22 cellular contexts compared by ENCODE assay signal in genomic region chr19:1140673-1141072, GRCh38. TPM values are rescaled to one million over a fixed set of nuclear protein-coding genes. Genes with fewer than 3 reads are reported as not detected.
DNase-seq lines count a peak whose midpoint lies in the region; ATAC-seq, FAIRE-seq and TF ChIP-seq lines count a peak whose summit lies in the region.
"Had no signal": no experiment of that assay in that cellular context is flagged by ENCODE, and none has a peak within 500 bp of the region (broad histone marks: within the 10 kb centered on the region; RNA-seq: fewer than 3 reads in every experiment).

No MANE protein-coding gene starts in this region.

- H3K4me2 ChIP-seq in A549 (no peak overlapping the region), H9 (ENCODE audit: insufficient read depth, insufficient read length, low read length) (no peak overlapping the region)

- ATAC-seq in A549 (peak; percentile 37 to 39; a peak in 4 of 6 replicates), left lung (peak; percentile 8), omental fat pad (ENCODE audit: low FRiP score) (peak; percentile 2)
- ATAC-seq: HCT116 had no signal

- H3K9ac ChIP-seq in H9 (ENCODE audit: extremely low read depth, insufficient read length, low read length): no peak overlapping the region
- H3K9ac ChIP-seq: GM23248 had no signal

- H3K9me3 ChIP-seq in A549: no peaks in the 10 kb centered on the region
- H3K9me3 ChIP-seq in H9 (ENCODE audit: control insufficient read depth, low read depth, low read length): no peaks in the 10 kb centered on the region
- H3K9me3 ChIP-seq in left lung: no peaks in the 10 kb centered on the region
- no peaks in the 10 kb centered on the region for H3K9me3 ChIP-seq in tibial artery
- H3K9me3 ChIP-seq: Caco-2 had no signal

- H3K4me1 ChIP-seq in A549 (no peaks in the 10 kb centered on the region), H9 (ENCODE audit: insufficient read depth, low read length) (no peaks in the 10 kb centered on the region), left lung (peaks cover 0 to 29% of the 10 kb centered on the region in 2 donors), tibial artery (peaks cover 0 to 13% (median 0%) of the 10 kb centered on the region in 4 donors)
- H3K4me1 ChIP-seq: Caco-2 had no signal

- H3K56ac ChIP-seq in H9 (ENCODE audit: insufficient read length, low read depth, low read length): no peak overlapping the region

- H3K27me3 ChIP-seq in H9 (ENCODE audit: insufficient read depth, low read length) (no peaks in the 10 kb centered on the region), left lung (no peaks in the 10 kb centered on the region), tibial artery (no peaks in the 10 kb centered on the region)

- no peak for TF ChIP-seq POLR2A in A549 (IDR thresholded peaks at IDR 0.05; ENCODE audit: low read length)

- TF ChIP-seq EP300 in A549 (IDR thresholded peaks at IDR 0.05): no peak

- TF ChIP-seq CTCF in A549 (IDR thresholded peaks at IDR 0.05) (no peak), H9 (conservative IDR thresholded peaks at IDR 0.05) (no peak), left lung (IDR thresholded peaks at IDR 0.05) (no peak), omental fat pad (IDR thresholded peaks at IDR 0.05) (no peak), tibial artery (IDR thresholded peaks at IDR 0.05) (no peak)

- H2BK12ac ChIP-seq in H9 (ENCODE audit: insufficient read length, low read depth, low read length): no peak overlapping the region

- CTCF ChIA-PET in A549 (lab: Yijun Ruan, JAX): no interaction called here

- DNase-seq in A549 (ENCODE audit: low read depth in 1 of 2, low spot score in 1 of 2): no peak
- no peak for DNase-seq in H9
- DNase-seq in left lung: peak in 1 of 2 donors; percentile 77
- no peak for DNase-seq in omental fat pad (ENCODE audit: low spot score)
- no peak for DNase-seq in NCI-H1930 (lab: John Stamatoyannopoulos, UW)
- DNase-seq in NCI-H187 (lab: John Stamatoyannopoulos, UW): no peak
- DNase-seq in tibial artery: no peak
- DNase-seq: AML-193; Caco-2; CD4-positive, alpha-beta T cell; GM23248; HFFc6; IMR-90 had no signal

- H3K27ac ChIP-seq in A549 (no peak overlapping the region), H9 (ENCODE audit: insufficient read length, low read depth, low read length) (no peak overlapping the region), left lung (no peak overlapping the region), tibial artery (no peak overlapping the region)
- H3K27ac ChIP-seq: C4-2B, GM23248, HL-60 had no signal

- no peak overlapping the region for H3T11ph ChIP-seq in H9 (ENCODE audit: low read length)

- peaks cover 0 to 81% of the 10 kb centered on the region in 2 donors for H3K36me3 ChIP-seq in left lung
- H3K36me3 ChIP-seq in tibial artery: peaks cover 8 to 78% (median 40%) of the 10 kb centered on the region in 3 donors

- H3K23ac ChIP-seq in H9 (ENCODE audit: insufficient read length, low read depth, low read length): no peak overlapping the region

- no peaks in the 10 kb centered on the region for H3K27me3 Mint-ChIP-seq in H9 (ENCODE audit: low read depth)
- H3K27me3 Mint-ChIP-seq: CD4-positive, alpha-beta T cell had no signal

- H4K8ac ChIP-seq in H9 (replicated peaks; ENCODE audit: insufficient read length, low read depth, low read length): no peak overlapping the region

- no peak for FAIRE-seq in A549 (lab: Jason Lieb, UNC)
- FAIRE-seq: A204.1, D721Med, G401.6, GM12892, GM18507, H54 had no signal

- no peaks in the 10 kb centered on the region for H3K79me1 ChIP-seq in H9 (ENCODE audit: insufficient read depth, low read depth, low read length, poor library complexity, severe bottlenecking)

- H2BK120ac ChIP-seq in H9 (ENCODE audit: low read depth, low read length, poor library complexity, severe bottlenecking): no peak overlapping the region

- no peaks in the 10 kb centered on the region for H3K79me2 ChIP-seq in H9 (ENCODE audit: insufficient read depth, low read length)

- no peak overlapping the region for H3K14ac ChIP-seq in H9 (ENCODE audit: insufficient read depth, low read length)

- H3K4ac ChIP-seq in H9 (ENCODE audit: low read depth, low read length): no peak overlapping the region

- no peak overlapping the region for H3K4me3 Mint-ChIP-seq in H9
- H3K4me3 Mint-ChIP-seq: CD4-positive, alpha-beta T cell; HFFc6 had no signal

- H2AK5ac ChIP-seq in H9 (ENCODE audit: insufficient read length, low read length): no peak overlapping the region

- H4K20me1 ChIP-seq in H9 (ENCODE audit: control insufficient read depth, insufficient read depth, insufficient read length): no peaks in the 10 kb centered on the region

- TF ChIP-seq RAD21 in A549 (conservative IDR thresholded peaks at IDR 0.05 in 1 of 2, IDR thresholded peaks at IDR 0.05 in 1 of 2): no peak

- 91% methylated on average over 23 of the region's 23 CpGs for WGBS in A549 (ENCODE audit: missing lambda C conversion rate)
- no CpG with 5 or more reads among the region's 23 CpGs for WGBS in H9 (ENCODE audit: extremely low coverage, insufficient read length, low lambda C conversion rate)

- no peaks in the 10 kb centered on the region for H3K23me2 ChIP-seq in H9 (ENCODE audit: insufficient read length, low read depth, low read length, poor library complexity, severe bottlenecking)

- peak overlapping the region in 2 of 3 experiments; percentile 23 to 44; a peak in 1 of 7 replicates for H3K27ac Mint-ChIP-seq in H9
- H3K27ac Mint-ChIP-seq: CD4-positive, alpha-beta T cell; HFFc6 had no signal

- H2BK15ac ChIP-seq in H9 (ENCODE audit: low read depth, low read length): no peak overlapping the region

- H2BK5ac ChIP-seq in H9 (ENCODE audit: insufficient read length, low read length): no peak overlapping the region

- H3K18ac ChIP-seq in H9 (ENCODE audit: insufficient read length, low read depth, low read length): no peak overlapping the region

- no peak overlapping the region for H4K5ac ChIP-seq in H9 (ENCODE audit: insufficient read length, low read depth, low read length)

- no peak overlapping the region for H3K4me3 ChIP-seq in A549
- H3K4me3 ChIP-seq in left lung: no peak overlapping the region
- H3K4me3 ChIP-seq in tibial artery: no peak overlapping the region
- H3K4me3 ChIP-seq: GM23248 had no signal

- POLR2A ChIA-PET in A549 (lab: Yijun Ruan, JAX): no interaction called here

- H2BK20ac ChIP-seq in H9 (ENCODE audit: low read depth, low read length, poor library complexity, severe bottlenecking): no peak overlapping the region

- intact Hi-C loops in left lung (cut with DNase I): no loop called here
- intact Hi-C loops in tibial artery (cut with DNase I; ENCODE audit: low total_unique reads): no loop called here

- H2AFZ ChIP-seq in H9 (ENCODE audit: low read length): no peak overlapping the region
- H2AFZ ChIP-seq: GM23248 had no signal

- H4K91ac ChIP-seq in H9 (ENCODE audit: insufficient read length, low read depth, low read length): no peak overlapping the region

- peaks cover 2 to 7% of the 10 kb centered on the region in 2 experiments for H3K4me1 Mint-ChIP-seq in H9

- peaks cover 30 to 41% (median 39%) of the 10 kb centered on the region in 3 experiments for H3K36me3 Mint-ChIP-seq in H9 (ENCODE audit: insufficient read depth in 1 of 3, low read depth in 3 of 3)

- H3K9me3 Mint-ChIP-seq in H9: peaks cover 0 to 4% of the 10 kb centered on the region in 2 experiments; a peak in 2 of 5 replicates
- H3K9me3 Mint-ChIP-seq: CD4-positive, alpha-beta T cell had no signal

TF ChIP-seq in A549, 52 proteins besides CTCF, POLR2A, EP300 and RAD21 (continues in another document):
- TF ChIP-seq CBX8 (IDR thresholded peaks at IDR 0.05): no peak
- no peak for TF ChIP-seq CHD2 (IDR thresholded peaks at IDR 0.05; ENCODE audit: low read length, partially characterized antibody)
- no peak for TF ChIP-seq ATOH8 (CRISPR knock-in tag; IDR thresholded peaks at IDR 0.05; ENCODE audit: low read depth)
- no peak for TF ChIP-seq KDM5A (IDR thresholded peaks at IDR 0.05)
- TF ChIP-seq HOXB13 (CRISPR knock-in tag; IDR thresholded peaks at IDR 0.05; ENCODE audit: low read depth): no peak
- TF ChIP-seq RFX5 (IDR thresholded peaks at IDR 0.05): no peak
- TF ChIP-seq JUN (IDR thresholded peaks at IDR 0.05): no peak
- TF ChIP-seq MAX (IDR thresholded peaks at IDR 0.05): no peak

RNA-seq across cellular contexts. Expression of gene SBNO2, which starts 33.4 kb away (rescaled TPM):
- polyA plus RNA-seq in A549 (2011; rRNA removed): 6.8 and 8.4 TPM in 2 replicates
- 28.7 and 40.8 TPM in 2 replicates for polyA plus RNA-seq in A549 (2012; cell fraction: cytosol; rRNA removed)
- 118 and 161 TPM in 2 replicates for polyA plus RNA-seq in A549 (2012; cell fraction: nucleus; rRNA removed)
- 27.0 to 32.0 TPM (median 27.7 TPM) in 3 replicates for polyA plus RNA-seq in A549 (2017; fragmentation: RNase III; extraction: RNeasy Plus Mini Kit Qiagen cat#74134 plus additional on column Dnase treatment)
- 9.6 and 15.2 TPM in 2 replicates for polyA minus RNA-seq in A549 (2011; rRNA and poly(A)+ RNA removed)
- 41.3 and 46.3 TPM in 2 replicates for total RNA-seq in H9 (2021)
- 100 to 1,000 TPM in 1 of 2 donors, 10 to 100 TPM in 1; 68.3 to 119 TPM for total RNA-seq in left lung
- 100 to 1,000 TPM in 1 of 4 donors, 10 to 100 TPM in 3; 33.1 to 208 (median 61.9) TPM for total RNA-seq in omental fat pad

RNA-seq across cellular contexts. Expression of gene GPX4, which starts 36.9 kb away (rescaled TPM):
- 223 and 248 TPM in 2 replicates for polyA plus RNA-seq in A549 (2011; rRNA removed)
- polyA plus RNA-seq in A549 (2012; cell fraction: cytosol; rRNA removed): 768 and 819 TPM in 2 replicates
- polyA plus RNA-seq in A549 (2012; cell fraction: nucleus; rRNA removed): 378 and 395 TPM in 2 replicates
- 370 to 402 TPM (median 394 TPM) in 3 replicates for polyA plus RNA-seq in A549 (2017; fragmentation: RNase III; extraction: RNeasy Plus Mini Kit Qiagen cat#74134 plus additional on column Dnase treatment)
- polyA minus RNA-seq in A549 (2011; rRNA and poly(A)+ RNA removed): 180 and 195 TPM in 2 replicates
- total RNA-seq in H9 (2021): 355 and 363 TPM in 2 replicates
- total RNA-seq in left lung: 100 to 1,000 TPM; 266 to 365 TPM
- 1,000 to 10,000 TPM in 1 of 4 donors, 100 to 1,000 TPM in 3; 429 to 1,640 (median 892) TPM for total RNA-seq in omental fat pad

RNA-seq across cellular contexts. Expression of gene POLR2E, which starts 45.5 kb away (rescaled TPM):
- polyA plus RNA-seq in A549 (2011; rRNA removed) (81.0 and 99.6 TPM in 2 replicates), A549 (2017; fragmentation: RNase III; extraction: RNeasy Plus Mini Kit Qiagen cat#74134 plus additional on column Dnase treatment) (170 to 181 TPM (median 172 TPM) in 3 replicates)
- 346 and 402 TPM in 2 replicates for polyA plus RNA-seq in A549 (2012; cell fraction: cytosol; rRNA removed)
- polyA plus RNA-seq in A549 (2012; cell fraction: nucleus; rRNA removed): 288 and 337 TPM in 2 replicates
- 102 and 159 TPM in 2 replicates for polyA minus RNA-seq in A549 (2011; rRNA and poly(A)+ RNA removed)
- total RNA-seq in H9 (2021) (261 and 272 TPM in 2 replicates), left lung (100 to 1,000 TPM; 139 to 160 TPM), omental fat pad (100 to 1,000 TPM; 151 to 216 (median 188) TPM)
